1 cellular context compared by ENCODE assay signal in the genomic region with DNA sequence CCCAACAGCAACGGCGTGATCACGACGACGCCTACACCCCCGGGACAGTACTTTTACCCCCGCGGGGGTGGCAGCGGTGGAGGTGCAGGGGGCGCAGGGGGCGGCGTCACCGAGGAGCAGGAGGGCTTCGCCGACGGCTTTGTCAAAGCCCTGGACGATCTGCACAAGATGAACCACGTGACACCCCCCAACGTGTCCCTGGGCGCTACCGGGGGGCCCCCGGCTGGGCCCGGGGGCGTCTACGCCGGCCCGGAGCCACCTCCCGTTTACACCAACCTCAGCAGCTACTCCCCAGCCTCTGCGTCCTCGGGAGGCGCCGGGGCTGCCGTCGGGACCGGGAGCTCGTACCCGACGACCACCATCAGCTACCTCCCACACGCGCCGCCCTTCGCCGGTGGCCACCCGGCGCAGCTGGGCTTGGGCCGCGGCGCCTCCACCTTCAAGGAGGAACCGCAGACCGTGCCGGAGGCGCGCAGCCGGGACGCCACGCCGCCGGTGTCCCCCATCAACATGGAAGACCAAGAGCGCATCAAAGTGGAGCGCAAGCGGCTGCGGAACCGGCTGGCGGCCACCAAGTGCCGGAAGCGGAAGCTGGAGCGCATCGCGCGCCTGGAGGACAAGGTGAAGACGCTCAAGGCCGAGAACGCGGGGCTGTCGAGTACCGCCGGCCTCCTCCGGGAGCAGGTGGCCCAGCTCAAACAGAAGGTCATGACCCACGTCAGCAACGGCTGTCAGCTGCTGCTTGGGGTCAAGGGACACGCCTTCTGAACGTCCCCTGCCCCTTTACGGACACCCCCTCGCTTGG.
A peak's percentile ranks its signal among the peaks of the same experiment; 100 is the strongest.
TF ChIP-seq lines count a peak whose summit lies in the region.

No MANE protein-coding gene starts in this region.

TF ChIP-seq in WTC11, 78 proteins besides CTCF, POLR2A, EP300 and RAD21 (continued from another document):
- TF ChIP-seq, protein P1, sequence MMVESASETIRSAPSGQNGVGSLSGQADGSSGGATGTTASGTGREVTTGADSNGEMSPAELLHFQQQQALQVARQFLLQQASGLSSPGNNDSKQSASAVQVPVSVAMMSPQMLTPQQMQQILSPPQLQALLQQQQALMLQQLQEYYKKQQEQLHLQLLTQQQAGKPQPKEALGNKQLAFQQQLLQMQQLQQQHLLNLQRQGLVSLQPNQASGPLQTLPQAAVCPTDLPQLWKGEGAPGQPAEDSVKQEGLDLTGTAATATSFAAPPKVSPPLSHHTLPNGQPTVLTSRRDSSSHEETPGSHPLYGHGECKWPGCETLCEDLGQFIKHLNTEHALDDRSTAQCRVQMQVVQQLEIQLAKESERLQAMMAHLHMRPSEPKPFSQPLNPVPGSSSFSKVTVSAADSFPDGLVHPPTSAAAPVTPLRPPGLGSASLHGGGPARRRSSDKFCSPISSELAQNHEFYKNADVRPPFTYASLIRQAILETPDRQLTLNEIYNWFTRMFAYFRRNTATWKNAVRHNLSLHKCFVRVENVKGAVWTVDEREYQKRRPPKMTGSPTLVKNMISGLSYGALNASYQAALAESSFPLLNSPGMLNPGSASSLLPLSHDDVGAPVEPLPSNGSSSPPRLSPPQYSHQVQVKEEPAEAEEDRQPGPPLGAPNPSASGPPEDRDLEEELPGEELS (CRISPR knock-in tag; IDR thresholded peaks at IDR 0.05), result 0 out of 2 replicates have a peak, but pooled peaks have one; percentile 66
- TF ChIP-seq, protein P2, sequence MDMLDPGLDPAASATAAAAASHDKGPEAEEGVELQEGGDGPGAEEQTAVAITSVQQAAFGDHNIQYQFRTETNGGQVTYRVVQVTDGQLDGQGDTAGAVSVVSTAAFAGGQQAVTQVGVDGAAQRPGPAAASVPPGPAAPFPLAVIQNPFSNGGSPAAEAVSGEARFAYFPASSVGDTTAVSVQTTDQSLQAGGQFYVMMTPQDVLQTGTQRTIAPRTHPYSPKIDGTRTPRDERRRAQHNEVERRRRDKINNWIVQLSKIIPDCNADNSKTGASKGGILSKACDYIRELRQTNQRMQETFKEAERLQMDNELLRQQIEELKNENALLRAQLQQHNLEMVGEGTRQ (CRISPR knock-in tag; IDR thresholded peaks at IDR 0.05), result peak; percentile 79
- TF ChIP-seq RELA (CRISPR knock-in tag; IDR thresholded peaks at IDR 0.05; ENCODE audit: borderline replicate concordance) (peak; percentile 53), MAX (CRISPR knock-in tag; IDR thresholded peaks at IDR 0.05) (peak; percentile 87), ELF4 (CRISPR knock-in tag; IDR thresholded peaks at IDR 0.05; ENCODE audit: low read depth) (no peak), IRF1 (CRISPR knock-in tag; IDR thresholded peaks at IDR 0.05) (no peak), MYBL2 (CRISPR knock-in tag; IDR thresholded peaks at IDR 0.05) (peak; percentile 86; the same call in 1 of the 2 replicates), JUN (CRISPR knock-in tag; IDR thresholded peaks at IDR 0.05) (0 out of 2 replicates have a peak, but pooled peaks have one; percentile 23), SMAD3 (CRISPR knock-in tag; IDR thresholded peaks at IDR 0.05; ENCODE audit: borderline replicate concordance) (peak; percentile 67; the same call in 1 of the 2 replicates), SMAD4 (CRISPR knock-in tag; IDR thresholded peaks at IDR 0.05) (no peak), ZNF416 (CRISPR knock-in tag; IDR thresholded peaks at IDR 0.05) (no peak), MXD4 (CRISPR knock-in tag; IDR thresholded peaks at IDR 0.05; ENCODE audit: borderline replicate concordance) (no peak), GABPB1 (CRISPR knock-in tag; IDR thresholded peaks at IDR 0.05) (0 out of 2 replicates have a peak, but pooled peaks have one; percentile 28), ZNF263 (CRISPR knock-in tag; IDR thresholded peaks at IDR 0.05; ENCODE audit: low read depth) (0 out of 2 replicates have a peak, but pooled peaks have one; percentile 24)
- TF ChIP-seq, protein P3, sequence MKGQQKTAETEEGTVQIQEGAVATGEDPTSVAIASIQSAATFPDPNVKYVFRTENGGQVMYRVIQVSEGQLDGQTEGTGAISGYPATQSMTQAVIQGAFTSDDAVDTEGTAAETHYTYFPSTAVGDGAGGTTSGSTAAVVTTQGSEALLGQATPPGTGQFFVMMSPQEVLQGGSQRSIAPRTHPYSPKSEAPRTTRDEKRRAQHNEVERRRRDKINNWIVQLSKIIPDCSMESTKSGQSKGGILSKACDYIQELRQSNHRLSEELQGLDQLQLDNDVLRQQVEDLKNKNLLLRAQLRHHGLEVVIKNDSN (CRISPR knock-in tag; IDR thresholded peaks at IDR 0.05), result peak; percentile 57
TF ChIP-seq in WTC11: peak in this region for 15.
